ENCODE assay signal across 15 cellular contexts in the genomic region with DNA sequence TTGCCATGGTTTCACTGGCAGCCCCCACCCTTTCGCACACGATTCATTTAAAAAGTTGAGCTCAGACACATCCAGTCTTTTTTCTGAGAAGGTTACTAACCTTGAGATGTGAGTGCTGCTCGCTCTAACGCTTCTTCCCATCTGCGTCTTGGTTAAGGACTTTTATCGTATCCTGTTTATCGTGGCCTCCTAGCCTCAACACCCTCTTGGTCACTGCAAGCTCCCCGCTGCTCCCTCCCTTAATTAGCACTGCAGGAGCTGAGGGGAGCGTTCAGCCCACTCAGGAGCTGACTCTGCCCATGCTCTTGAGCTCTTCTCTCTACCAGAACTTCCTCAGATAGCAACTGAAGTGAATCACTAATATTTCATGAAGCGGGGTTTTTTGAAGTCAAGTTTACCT. TPM values are rescaled to one million over a fixed set of nuclear protein-coding genes. Genes with fewer than 3 reads are reported as not detected.
DNase-seq lines count a peak whose midpoint lies in the region; ATAC-seq, FAIRE-seq and TF ChIP-seq lines count a peak whose summit lies in the region.
"Had no signal": no experiment of that assay in that cellular context is flagged by ENCODE, and none has a peak within 500 bp of the region (broad histone marks: within the 10 kb centered on the region; RNA-seq: fewer than 3 reads in every experiment).

No MANE protein-coding gene starts in this region.

- H3K4me3 ChIP-seq in mononuclear cell (ENCODE audit: low read length) (peak overlapping the region; percentile 46), SJCRH30 (no peak overlapping the region)
- H3K4me3 ChIP-seq: prostate gland had no signal

- H3K36me3 ChIP-seq in SJCRH30: no peaks in the 10 kb centered on the region
- H3K36me3 ChIP-seq: prostate gland had no signal

- peak; percentile 66 to 70 for DNase-seq in activated T-cell treated with anti-CD3 and anti-CD28 coated beads, Interleukin-2, amount 50 U/mL, for 48 hours
- DNase-seq in islet precursor cell: no peak
- DNase-seq in GM12892 (ENCODE audit: insufficient read length): no peak
- DNase-seq in SJCRH30: no peak
- DNase-seq in cerebellum (ENCODE audit: low spot score): no peak
- DNase-seq: COR-L47; NCI-H1436; NCI-H774; Right ventricle myocardium superior; stimulated activated CD4-positive, alpha-beta T cell treated with anti-CD3 and anti-CD28 coated beads, Interleukin-2, amount 100 ng/mL, for 48 hours had no signal

- peaks cover 45% of the 10 kb centered on the region for H3K4me1 ChIP-seq in mononuclear cell (ENCODE audit: insufficient read depth, low read length)
- no peaks in the 10 kb centered on the region for H3K4me1 ChIP-seq in SJCRH30
- H3K4me1 ChIP-seq: prostate gland had no signal

- H3K27me3 ChIP-seq in mononuclear cell (ENCODE audit: insufficient read depth, low read length): no peaks in the 10 kb centered on the region
- H3K27me3 ChIP-seq in SJCRH30: no peaks in the 10 kb centered on the region

- peak; percentile 53 for TF ChIP-seq POLR2A in GM18505 (IDR thresholded peaks at IDR 0.05; ENCODE audit: borderline replicate concordance, extremely low read depth, insufficient read depth, insufficient read length)
- no peak for TF ChIP-seq POLR2A in GM12892 (IDR thresholded peaks at IDR 0.05; ENCODE audit: low read depth, low read length)

- H3K9me3 ChIP-seq in mononuclear cell (ENCODE audit: low read depth, low read length) (no peaks in the 10 kb centered on the region), SJCRH30 (replicated peaks) (no peaks in the 10 kb centered on the region)
- H3K9me3 ChIP-seq: prostate gland had no signal

- ATAC-seq in GM18505 (IDR thresholded peaks at IDR 0.05; ENCODE audit: unreplicated experiment): no peak
- ATAC-seq in HG02678 (IDR thresholded peaks at IDR 0.05; ENCODE audit: unreplicated experiment): peak; percentile 24

- no peak overlapping the region for H3K27ac ChIP-seq in SJCRH30
- H3K27ac ChIP-seq: prostate gland had no signal

- FAIRE-seq in GM12892 (lab: Jason Lieb, UNC): no peak
- FAIRE-seq: H1 had no signal

RNA-seq across cellular contexts. Expression of a gene that starts 9.0 kb away (rescaled TPM):
- total RNA-seq in mononuclear cell (64.1 TPM), cerebellum (1.1 TPM)
- 89.6 TPM for polyA plus RNA-seq in GM12892 (2012; ENCODE audit: missing spikeins)
- 0.10 TPM in 1 of 2 replicates, not detected in the other for total RNA-seq in SJCRH30 (2014; rRNA removed; shearing (Covaris generic))
- total RNA-seq: H1 had no signal
- polyA plus RNA-seq: H1 had no signal

Comparison
In these comparisons a context has a peak if more than half of its experiments do, and no peak if none do; other contexts are left out.
1. DNase-seq: peak in activated T-cell treated with anti-CD3 and anti-CD28 coated beads, Interleukin-2, amount 50 U/mL, for 48 hours (2 of 2); none in islet precursor cell (single experiment), GM12892 (single experiment), SJCRH30 (0 of 2) and cerebellum (single experiment).
2. RNA of a gene that starts 9.0 kb away (total RNA-seq): 64.1 TPM in mononuclear cell (single experiment); 1.1 TPM in cerebellum (single experiment) and 0.10 TPM in SJCRH30; every median in the first group is over 10 times any median in the second.